12 cellular contexts compared by ENCODE assay signal in genomic region chr3:13598926-13599886, GRCh38. TPM values are rescaled to one million over a fixed set of nuclear protein-coding genes. Genes with fewer than 3 reads are reported as not detected.
DNase-seq lines count a peak whose midpoint lies in the region; FAIRE-seq and TF ChIP-seq lines count a peak whose summit lies in the region.
"Had no signal": no experiment of that assay in that cellular context is flagged by ENCODE, and none has a peak within 500 bp of the region (broad histone marks: within the 10 kb centered on the region; RNA-seq: fewer than 3 reads in every experiment).

No MANE protein-coding gene starts in this region.

- H3K4me3 ChIP-seq in HEK293 (ENCODE audit: low read depth, low read length) (no peak overlapping the region), astrocyte (ENCODE audit: insufficient read depth, low read depth, low read length) (no peak overlapping the region), right atrium auricular region (no peak overlapping the region), transverse colon (no peak overlapping the region)

- H3K36me3 ChIP-seq in HEK293 (ENCODE audit: control insufficient read depth in 2 of 2, insufficient read depth in 1 of 2, low read length in 2 of 2) (no peaks in the 10 kb centered on the region), astrocyte (ENCODE audit: insufficient read depth, low read length) (no peaks in the 10 kb centered on the region), right atrium auricular region (no peaks in the 10 kb centered on the region), transverse colon (no peaks in the 10 kb centered on the region)

- TF ChIP-seq CTCF in HEK293 (tag by site-specific recombination; IDR thresholded peaks at IDR 0.05), result no peak
- no peak for TF ChIP-seq CTCF in astrocyte (IDR thresholded peaks at IDR 0.05; ENCODE audit: insufficient read depth, low read depth, low read length)
- TF ChIP-seq CTCF in right atrium auricular region (IDR thresholded peaks at IDR 0.05), result no peak
- no peak for TF ChIP-seq CTCF in type B pancreatic cell (conservative IDR thresholded peaks at IDR 0.05)
- no peak for TF ChIP-seq CTCF in transverse colon (IDR thresholded peaks at IDR 0.05)

- peaks cover 1% of the 10 kb centered on the region for H3K9me3 Mint-ChIP-seq in astrocyte (ENCODE audit: unreplicated experiment)
- no peaks in the 10 kb centered on the region for H3K9me3 Mint-ChIP-seq in type B pancreatic cell
- H3K9me3 Mint-ChIP-seq: activated naive CD4-positive, alpha-beta T cell treated with anti-CD3 and anti-CD28 coated beads, Interleukin-2, amount 10 ng/mL, durations not matched to agents 7 days and 5 days had no signal

- H3K27ac Mint-ChIP-seq in astrocyte (ENCODE audit: unreplicated experiment), result peak overlapping the region; percentile 88
- peak overlapping the region; percentile 62 for H3K27ac Mint-ChIP-seq in type B pancreatic cell
- H3K27ac Mint-ChIP-seq: activated naive CD4-positive, alpha-beta T cell treated with anti-CD3 and anti-CD28 coated beads, Interleukin-2, amount 10 ng/mL, durations not matched to agents 7 days and 5 days had no signal

- no peaks in the 10 kb centered on the region for H3K4me1 ChIP-seq in HEK293 (ENCODE audit: control insufficient read depth, insufficient read depth, low read length)
- no peaks in the 10 kb centered on the region for H3K4me1 ChIP-seq in astrocyte (ENCODE audit: insufficient read depth, low read length)
- H3K4me1 ChIP-seq in right atrium auricular region, result peaks cover 0 to 31% of the 10 kb centered on the region in 2 donors
- peaks cover 0 to 4% (median 0%) of the 10 kb centered on the region in 4 donors for H3K4me1 ChIP-seq in transverse colon

- H3K4me2 ChIP-seq in astrocyte (ENCODE audit: low read length), result no peak overlapping the region

- POLR2A ChIA-PET in HEK293 (lab: Yijun Ruan, JAX), result no interaction called here

- CTCF ChIA-PET in HEK293 (lab: Yijun Ruan, JAX), result interaction anchor here (1.2 kb wide), 1 partner anchor 103 kb away, joined by 4 read pairs; no protein-coding TSS in a partner anchor

- no peak overlapping the region for H2AFZ ChIP-seq in astrocyte (ENCODE audit: low read depth, low read length)

- no peak for FAIRE-seq in astrocyte (lab: Jason Lieb, UNC)

- H3K4me1 Mint-ChIP-seq in astrocyte (ENCODE audit: low read depth, unreplicated experiment) (peaks cover 28% of the 10 kb centered on the region), type B pancreatic cell (ENCODE audit: unreplicated experiment) (peaks cover 31% of the 10 kb centered on the region)
- H3K4me1 Mint-ChIP-seq: activated naive CD4-positive, alpha-beta T cell treated with anti-CD3 and anti-CD28 coated beads, Interleukin-2, amount 10 ng/mL, durations not matched to agents 7 days and 5 days had no signal

- TF ChIP-seq POLR2A in transverse colon (IDR thresholded peaks at IDR 0.05), result no peak

- no peak overlapping the region for H3K9ac ChIP-seq in astrocyte (ENCODE audit: low read length)

- H3K27me3 Mint-ChIP-seq in astrocyte (ENCODE audit: low read depth, unreplicated experiment), result peaks cover 7% of the 10 kb centered on the region
- peaks cover 4% of the 10 kb centered on the region for H3K27me3 Mint-ChIP-seq in type B pancreatic cell

- WGBS in transverse colon (ENCODE audit: low coverage in 1 of 2), 2 donors, result 46 to 60% methylated on average over 3 to 10 of the region's 10 CpGs

- H3K4me3 Mint-ChIP-seq in astrocyte (ENCODE audit: unreplicated experiment) (peak overlapping the region; percentile 37), type B pancreatic cell (no peak overlapping the region)
- H3K4me3 Mint-ChIP-seq: activated naive CD4-positive, alpha-beta T cell treated with anti-CD3 and anti-CD28 coated beads, Interleukin-2, amount 10 ng/mL, durations not matched to agents 7 days and 5 days had no signal

- no peak overlapping the region for H3K27ac ChIP-seq in HEK293 (ENCODE audit: extremely low read depth, low read depth, low read length)
- no peak overlapping the region for H3K27ac ChIP-seq in astrocyte (ENCODE audit: low read depth, low read length)
- peak overlapping the region; percentile 2 to 16 for H3K27ac ChIP-seq in right atrium auricular region
- no peak overlapping the region for H3K27ac ChIP-seq in transverse colon

- in situ Hi-C loops in transverse colon (cut with MboI; ENCODE audit: low pct_ligation_motif_present in 1 of 4, low pct_unique_long_range_greater_than_20kb in 1 of 4, low sequenced_read_pairs in 3 of 4), result no loop called here

- H4K20me1 ChIP-seq in astrocyte (ENCODE audit: insufficient read depth, low read length), result peaks cover 2% of the 10 kb centered on the region

- intact Hi-C loops in transverse colon (cut with DNase I; ENCODE audit: low total_unique reads), result no loop called here

- H3K79me2 ChIP-seq in astrocyte (ENCODE audit: insufficient read depth, low read length), result no peaks in the 10 kb centered on the region

- H3K9me3 ChIP-seq in HEK293 (ENCODE audit: control insufficient read depth, insufficient read depth, low read depth, low read length), result no peaks in the 10 kb centered on the region
- H3K9me3 ChIP-seq in astrocyte (ENCODE audit: insufficient read depth, low read depth, low read length), result no peaks in the 10 kb centered on the region
- H3K9me3 ChIP-seq in right atrium auricular region, result no peaks in the 10 kb centered on the region
- H3K9me3 ChIP-seq in transverse colon, result no peaks in the 10 kb centered on the region

- TF ChIP-seq EP300 in transverse colon (IDR thresholded peaks at IDR 0.05; ENCODE audit: low read depth), result no peak

- H3K36me3 Mint-ChIP-seq in astrocyte (ENCODE audit: low read depth, unreplicated experiment) (no peaks in the 10 kb centered on the region), type B pancreatic cell (peaks cover 9% of the 10 kb centered on the region)
- H3K36me3 Mint-ChIP-seq: activated naive CD4-positive, alpha-beta T cell treated with anti-CD3 and anti-CD28 coated beads, Interleukin-2, amount 10 ng/mL, durations not matched to agents 7 days and 5 days had no signal

- DNase-seq in astrocyte (ENCODE audit: low read depth) (no peak), right atrium auricular region (ENCODE audit: low spot score) (no peak), type B pancreatic cell (ENCODE audit: extremely low spot score, unreplicated experiment) (no peak), OCI-M1 (lab: John Stamatoyannopoulos, UW) (no peak), transverse colon (no peak), SK-N-DZ (ENCODE audit: low spot score) (no peak)
- DNase-seq: activated CD4-positive, alpha-beta T cell treated with anti-CD3 and anti-CD28 coated beads, Interleukin-2, amount 50 U/mL, for 48 hours; activated naive CD4-positive, alpha-beta T cell treated with anti-CD3 and anti-CD28 coated beads, Interleukin-2, amount 10 ng/mL, durations not matched to agents 7 days and 5 days; Calu3; NCI-H524 treated with DMSO at 0.1 percent for 48 hours; stimulated activated CD8-positive, alpha-beta memory T cell treated with anti-CD3 and anti-CD28 coated beads, Interleukin-4, amount 100 ng/mL, for 48 hours had no signal

- H3K27me3 ChIP-seq in astrocyte (ENCODE audit: insufficient read depth, low read length) (no peaks in the 10 kb centered on the region), right atrium auricular region (no peaks in the 10 kb centered on the region), transverse colon (no peaks in the 10 kb centered on the region)

TF ChIP-seq in HEK293, 187 proteins besides CTCF, POLR2A, EP300 and RAD21:
- TF ChIP-seq ZNF658 (tag by site-specific recombination; IDR thresholded peaks at IDR 0.05) (no peak), ZNF350 (tag by site-specific recombination; IDR thresholded peaks at IDR 0.05) (no peak), ZNF530 (tag by site-specific recombination; IDR thresholded peaks at IDR 0.05; ENCODE audit: low read depth) (no peak), SCRT2 (tag by site-specific recombination; IDR thresholded peaks at IDR 0.05) (no peak), EGR2 (tag by site-specific recombination; IDR thresholded peaks at IDR 0.05; ENCODE audit: low read depth) (peak; percentile 93), ZNF211 (tag by site-specific recombination; IDR thresholded peaks at IDR 0.05; ENCODE audit: low read depth) (no peak), GLIS2 (tag by site-specific recombination; IDR thresholded peaks at IDR 0.05) (0 out of 2 replicates have a peak, but pooled peaks have one; percentile 15), ZNF549 (tag by site-specific recombination; IDR thresholded peaks at IDR 0.05) (no peak), ZNF132 (tag by site-specific recombination; IDR thresholded peaks at IDR 0.05; ENCODE audit: borderline replicate concordance) (no peak), ZFHX2 (tag by site-specific recombination; conservative IDR thresholded peaks at IDR 0.05) (peak; percentile 85)

RNA-seq across cellular contexts. Expression of gene FBLN2, which starts 50.3 kb away (rescaled TPM):
- 36.6 and 57.3 TPM in 2 replicates for total RNA-seq in astrocyte
- 100 to 1,000 TPM; 122 to 185 TPM for total RNA-seq in right atrium auricular region
- 49.1 and 67.6 TPM in 2 replicates for total RNA-seq in type B pancreatic cell (ENCODE audit: low replicate concordance)
- 10 to 100 TPM; 23.0 to 51.5 (median 31.4) TPM for total RNA-seq in transverse colon
- 0.09 and 0.48 TPM in 2 replicates for polyA plus RNA-seq in SK-N-DZ (2014; cell fraction: cytosol; rRNA removed)
- 0.25 TPM in 1 of 2 replicates, not detected in the other for polyA plus RNA-seq in SK-N-DZ (2014; cell fraction: nucleus; rRNA removed)
- total RNA-seq: Calu3 had no signal

Comparison
In these comparisons a context has a peak if more than half of its experiments do, and no peak if none do; other contexts are left out.
1. H3K27ac ChIP-seq: peak in right atrium auricular region (2 of 2); none in HEK293 (single experiment), astrocyte (single experiment) and transverse colon (0 of 4).